In genomic region chr21:31967334-31967733, GRCh38 we compare ENCODE assay signal across 26 cellular contexts.
"Had no signal": no experiment of that assay in that cellular context is flagged by ENCODE, and none has a peak within 500 bp of the region (broad histone marks: within the 10 kb centered on the region; RNA-seq: fewer than 3 reads in every experiment).

No MANE protein-coding gene starts in this region.

- H3K27ac Mint-ChIP-seq: activated CD4-positive, alpha-beta memory T cell treated with anti-CD3 and anti-CD28 coated beads for 36 hours; activated CD4-positive, alpha-beta T cell treated with anti-CD3 and anti-CD28 coated beads, Interleukin-2, amount 10 ng/mL, durations not matched to agents 7 days and 5 days; activated naive CD4-positive, alpha-beta T cell treated with anti-CD3 and anti-CD28 coated beads for 36 hours; activated naive CD8-positive, alpha-beta T cell; brain; T-cell had no signal

- H3K4me3 ChIP-seq: MG63, SK-N-MC had no signal

- H3K27ac ChIP-seq: SK-N-MC, VCaP had no signal

- DNase-seq: activated CD4-positive, alpha-beta memory T cell treated with anti-CD3 and anti-CD28 coated beads for 36 hours; activated CD4-positive, alpha-beta T cell treated with anti-CD3 and anti-CD28 coated beads, Interleukin-2, amount 10 ng/mL, durations not matched to agents 7 days and 5 days; activated CD4-positive, CD25-positive, alpha-beta regulatory T cell; activated CD8-positive, alpha-beta memory T cell treated with anti-CD3 and anti-CD28 coated beads for 24 hours; activated gamma-delta T cell; activated naive CD4-positive, alpha-beta T cell treated with anti-CD3 and anti-CD28 coated beads for 36 hours; activated T-cell treated with anti-CD3 and anti-CD28 coated beads, Interleukin-2, amount 50 U/mL, for 4 hours; amygdala; MG63; NCI-H1694 treated with DMSO at 0.1 percent for 48 hours; NCI-H2081 treated with DMSO at 0.1 percent for 48 hours; NCI-H446; NCI-H524; NCI-H774; NK-92 treated with Interleukin-12 subunit alpha and Interleukin-12 subunit beta, amount 100 ng/mL, for 24 hours; OCI-M1; RPMI8226; T-cell; T-helper 2 cell had no signal

- H3K4me3 Mint-ChIP-seq: activated CD4-positive, alpha-beta memory T cell treated with anti-CD3 and anti-CD28 coated beads for 36 hours; activated CD4-positive, alpha-beta T cell treated with anti-CD3 and anti-CD28 coated beads, Interleukin-2, amount 10 ng/mL, durations not matched to agents 7 days and 5 days; activated naive CD4-positive, alpha-beta T cell treated with anti-CD3 and anti-CD28 coated beads for 36 hours; activated naive CD8-positive, alpha-beta T cell; activated T-cell treated with anti-CD3 and anti-CD28 coated beads, Interleukin-2, amount 50 U/mL, for 4 hours; brain; central memory CD8-positive, alpha-beta T cell; T-cell had no signal

- H3K27me3 ChIP-seq: MG63 had no signal

- H3K36me3 ChIP-seq: MG63 had no signal

- H3K9me3 ChIP-seq: MG63 had no signal

- H3K27me3 Mint-ChIP-seq: brain had no signal

- H3K36me3 Mint-ChIP-seq: activated CD4-positive, alpha-beta memory T cell treated with anti-CD3 and anti-CD28 coated beads for 36 hours; activated naive CD8-positive, alpha-beta T cell; T-cell had no signal

- H3K4me1 Mint-ChIP-seq: activated CD4-positive, alpha-beta T cell treated with anti-CD3 and anti-CD28 coated beads, Interleukin-2, amount 10 ng/mL, durations not matched to agents 7 days and 5 days; brain; central memory CD8-positive, alpha-beta T cell; T-cell had no signal

- ATAC-seq: activated T-cell treated with anti-CD3 and anti-CD28 coated beads, Interleukin-2, amount 50 U/mL, for 4 hours; Panc1; Right ventricle myocardium inferior; T-cell had no signal

- H3K9me3 Mint-ChIP-seq: activated CD4-positive, alpha-beta memory T cell treated with anti-CD3 and anti-CD28 coated beads for 36 hours; activated CD4-positive, alpha-beta T cell treated with anti-CD3 and anti-CD28 coated beads, Interleukin-2, amount 10 ng/mL, durations not matched to agents 7 days and 5 days; activated naive CD4-positive, alpha-beta T cell treated with anti-CD3 and anti-CD28 coated beads for 36 hours; activated T-cell treated with anti-CD3 and anti-CD28 coated beads, Interleukin-2, amount 50 U/mL, for 4 hours; central memory CD8-positive, alpha-beta T cell had no signal
